Comparison of ENCODE assay signal across 9 cellular contexts in the genomic region with DNA sequence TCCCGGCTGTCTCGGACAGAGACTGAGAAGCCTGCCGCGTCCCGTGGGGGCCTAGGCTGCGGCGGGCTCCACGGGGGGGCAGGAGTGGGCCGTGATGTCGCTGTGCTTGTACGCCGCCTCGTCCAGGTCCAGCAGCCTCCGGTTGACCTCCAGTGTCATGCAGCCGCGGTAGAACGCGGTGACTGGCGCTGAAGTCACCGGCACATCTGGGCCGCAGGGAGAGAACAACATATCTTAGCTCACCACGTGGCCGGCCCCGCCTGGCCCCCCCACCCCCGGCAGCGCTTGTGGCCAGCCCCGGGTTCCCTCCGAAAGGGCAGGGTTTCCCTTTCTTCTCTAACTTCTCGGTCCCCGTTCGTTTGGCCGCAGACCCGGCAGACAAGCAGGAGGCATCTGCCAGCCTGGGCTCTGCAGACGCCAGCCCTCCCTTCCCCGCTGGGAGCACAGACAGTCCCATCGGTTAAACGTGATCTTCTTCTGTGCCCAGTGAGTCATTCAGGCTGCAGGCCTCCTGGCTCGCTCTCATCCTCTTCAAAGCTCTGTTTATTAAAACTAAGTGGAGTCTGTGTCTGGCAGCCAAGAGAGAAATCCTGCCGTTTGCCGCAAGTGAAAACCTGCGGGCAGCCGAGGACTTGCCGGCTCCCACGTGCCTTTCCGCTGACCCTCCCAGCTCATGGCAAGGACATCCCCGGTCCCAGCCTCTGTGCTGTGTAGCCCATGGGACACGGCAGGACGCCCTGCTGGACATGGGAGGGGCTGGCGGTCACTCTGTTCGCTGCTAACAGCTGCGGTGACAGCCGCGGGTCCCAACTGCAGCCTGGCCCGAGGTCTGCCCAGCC. TPM values are rescaled to one million over a fixed set of nuclear protein-coding genes. Genes with fewer than 3 reads are reported as not detected.
A peak's percentile ranks its signal among the peaks of the same experiment; 100 is the strongest.
DNase-seq lines count a peak whose midpoint lies in the region; ATAC-seq lines count a peak whose summit lies in the region.
"Had no signal": no experiment of that assay in that cellular context is flagged by ENCODE, and none has a peak within 500 bp of the region (broad histone marks: within the 10 kb centered on the region; RNA-seq: fewer than 3 reads in every experiment).

No MANE protein-coding gene starts in this region.

- no peaks in the 10 kb centered on the region for H3K27me3 ChIP-seq in skeletal muscle tissue (ENCODE audit: control insufficient read depth in 3 of 3, insufficient read depth in 3 of 3, low read length in 3 of 3)
- H3K27me3 ChIP-seq: right lobe of liver had no signal

- H3K27ac Mint-ChIP-seq in activated T-helper 2 cell treated with anti-CD3 and anti-CD28 coated beads, Interferon-gamma antibody, Interleukin-2, Interleukin-4, amounts not matched to agents 10 μg/mL and 5 μg/mL and 100 μg/mL, durations not matched to agents 14 hours and 24 hours and 36 hours, result no peak overlapping the region

- peaks cover 11% of the 10 kb centered on the region for H3K36me3 Mint-ChIP-seq in activated T-helper 2 cell treated with anti-CD3 and anti-CD28 coated beads, Interferon-gamma antibody, Interleukin-2, Interleukin-4, amounts not matched to agents 10 μg/mL and 5 μg/mL and 100 μg/mL, durations not matched to agents 14 hours and 24 hours and 36 hours (ENCODE audit: low read depth)

- peak overlapping the region; percentile 77 for H3K27ac ChIP-seq in angular gyrus (ENCODE audit: low read depth, low read length)
- H3K27ac ChIP-seq in skeletal muscle tissue (ENCODE audit: low read depth, low read length), result peak overlapping the region; percentile 79
- H3K27ac ChIP-seq: right lobe of liver had no signal

- H3K4me1 ChIP-seq in skeletal muscle tissue (ENCODE audit: control insufficient read depth in 3 of 3, insufficient read depth in 3 of 3, low read length in 3 of 3), result peaks cover 38 to 52% (median 52%) of the 10 kb centered on the region in 3 donors

- H3K9me3 ChIP-seq in skeletal muscle tissue (ENCODE audit: control insufficient read depth in 3 of 3, low read length in 3 of 3), result no peaks in the 10 kb centered on the region
- H3K9me3 ChIP-seq: right lobe of liver had no signal

- peak; percentile 87 for DNase-seq in NCI-H1092 (lab: John Stamatoyannopoulos, UW)
- DNase-seq in left cardiac atrium, result peak; percentile 73
- no peak for DNase-seq in activated T-helper 2 cell treated with anti-CD3 and anti-CD28 coated beads, Interferon-gamma antibody, Interleukin-2, Interleukin-4, amounts not matched to agents 10 μg/mL and 5 μg/mL and 100 μg/mL, durations not matched to agents 14 hours and 24 hours and 36 hours (ENCODE audit: low spot score)

- peaks cover 10% of the 10 kb centered on the region for H3K4me1 Mint-ChIP-seq in activated T-helper 2 cell treated with anti-CD3 and anti-CD28 coated beads, Interferon-gamma antibody, Interleukin-2, Interleukin-4, amounts not matched to agents 10 μg/mL and 5 μg/mL and 100 μg/mL, durations not matched to agents 14 hours and 24 hours and 36 hours (ENCODE audit: low read depth)

- peak overlapping the region; percentile 10 to 77 (median 41) for H3K9ac ChIP-seq in skeletal muscle tissue (ENCODE audit: low read depth in 1 of 3, low read length in 3 of 3)

- H3K36me3 ChIP-seq in skeletal muscle tissue (ENCODE audit: control insufficient read depth in 3 of 3, insufficient read depth in 3 of 3, low read length in 3 of 3), result peaks cover 22 to 33% (median 27%) of the 10 kb centered on the region in 3 donors
- H3K36me3 ChIP-seq: right lobe of liver had no signal

- H3K27me3 Mint-ChIP-seq in activated T-helper 2 cell treated with anti-CD3 and anti-CD28 coated beads, Interferon-gamma antibody, Interleukin-2, Interleukin-4, amounts not matched to agents 10 μg/mL and 5 μg/mL and 100 μg/mL, durations not matched to agents 14 hours and 24 hours and 36 hours (ENCODE audit: low read depth), result no peaks in the 10 kb centered on the region

- H3K9me3 Mint-ChIP-seq in activated T-helper 2 cell treated with anti-CD3 and anti-CD28 coated beads, Interferon-gamma antibody, Interleukin-2, Interleukin-4, amounts not matched to agents 10 μg/mL and 5 μg/mL and 100 μg/mL, durations not matched to agents 14 hours and 24 hours and 36 hours, result no peaks in the 10 kb centered on the region

- H3K4me3 Mint-ChIP-seq in activated T-helper 2 cell treated with anti-CD3 and anti-CD28 coated beads, Interferon-gamma antibody, Interleukin-2, Interleukin-4, amounts not matched to agents 10 μg/mL and 5 μg/mL and 100 μg/mL, durations not matched to agents 14 hours and 24 hours and 36 hours (ENCODE audit: low read depth), result no peak overlapping the region

- intact Hi-C loops in left cardiac atrium (cut with DNase I), result no loop called here
- intact Hi-C loops in activated T-helper 2 cell treated with anti-CD3 and anti-CD28 coated beads, Interferon-gamma antibody, Interleukin-2, Interleukin-4, amounts not matched to agents 10 μg/mL and 5 μg/mL and 100 μg/mL, durations not matched to agents 14 hours and 24 hours and 36 hours (cut with micrococcal nuclease), result no loop called here

- peak overlapping the region; percentile 41 to 61 (median 50) for H3K4me3 ChIP-seq in skeletal muscle tissue (ENCODE audit: low read length in 3 of 3)
- H3K4me3 ChIP-seq: right lobe of liver had no signal

- ATAC-seq in left cardiac atrium, result peak; percentile 75 to 83
- no peak for ATAC-seq in HG02884 (IDR thresholded peaks at IDR 0.05; ENCODE audit: unreplicated experiment)
- no peak for ATAC-seq in HG03469 (IDR thresholded peaks at IDR 0.05; ENCODE audit: unreplicated experiment)
- ATAC-seq in GM18517 (IDR thresholded peaks at IDR 0.05; ENCODE audit: unreplicated experiment), result no peak
- ATAC-seq: right lobe of liver had no signal

RNA-seq across cellular contexts. Expression of gene GAS6, which starts 42.8 kb away (rescaled TPM):
- total RNA-seq in left cardiac atrium (100 to 1,000 TPM; 165 to 175 TPM), skeletal muscle tissue (25.1 TPM)
- total RNA-seq in activated T-helper 2 cell treated with anti-CD3 and anti-CD28 coated beads, Interferon-gamma antibody, Interleukin-2, Interleukin-4, amounts not matched to agents 10 μg/mL and 5 μg/mL and 100 μg/mL, durations not matched to agents 14 hours and 24 hours and 36 hours, result 0.14 and 0.32 TPM in 2 replicates

Comparison
In these comparisons a context has a peak if more than half of its experiments do, and no peak if none do; other contexts are left out.
1. ATAC-seq: peak in left cardiac atrium (2 of 2); none in HG02884 (single experiment), HG03469 (single experiment) and GM18517 (single experiment).
2. RNA of gene GAS6, which starts 42.8 kb away (total RNA-seq): 165 to 175 TPM in left cardiac atrium and 25.1 TPM in skeletal muscle tissue (single experiment); 0.14 to 0.32 TPM in activated T-helper 2 cell treated with anti-CD3 and anti-CD28 coated beads, Interferon-gamma antibody, Interleukin-2, Interleukin-4, amounts not matched to agents 10 μg/mL and 5 μg/mL and 100 μg/mL, durations not matched to agents 14 hours and 24 hours and 36 hours; every median in the first group is over 10 times any median in the second.